Comparison of ENCODE assay signal across 22 cellular contexts in genomic region chr11:47571012-47571729, GRCh38. TPM values are rescaled to one million over a fixed set of nuclear protein-coding genes. Genes with fewer than 3 reads are reported as not detected.
DNase-seq lines count a peak whose midpoint lies in the region; ATAC-seq and TF ChIP-seq lines count a peak whose summit lies in the region.
"Had no signal": no experiment of that assay in that cellular context is flagged by ENCODE, and none has a peak within 500 bp of the region (broad histone marks: within the 10 kb centered on the region; RNA-seq: fewer than 3 reads in every experiment).

No MANE protein-coding gene starts in this region.

- H3K9me3 Mint-ChIP-seq in activated naive CD8-positive, alpha-beta T cell (ENCODE audit: low read depth): no peaks in the 10 kb centered on the region
- no peaks in the 10 kb centered on the region for H3K9me3 Mint-ChIP-seq in activated naive CD8-positive, alpha-beta T cell treated with anti-CD3 and anti-CD28 coated beads, Interleukin-2, amount 50 U/mL, for 24 hours
- no peaks in the 10 kb centered on the region for H3K9me3 Mint-ChIP-seq in memory B cell
- H3K9me3 Mint-ChIP-seq: activated B cell treated with CpG ODN at 0.5 μM for 24 hours, immature natural killer cell had no signal

- TF ChIP-seq CTCF in WERI-Rb-1 (IDR thresholded peaks at IDR 0.05; ENCODE audit: low read depth, low read length): no peak

- H3K9ac ChIP-seq in subcutaneous abdominal adipose tissue (ENCODE audit: low read length in 5 of 5): no peak overlapping the region
- no peak overlapping the region for H3K9ac ChIP-seq in Karpas-422 (ENCODE audit: low read length)
- H3K9ac ChIP-seq: KMS-11 had no signal

- H3K27ac Mint-ChIP-seq in activated naive CD8-positive, alpha-beta T cell: peak overlapping the region; percentile 46
- no peak overlapping the region for H3K27ac Mint-ChIP-seq in activated naive CD8-positive, alpha-beta T cell treated with anti-CD3 and anti-CD28 coated beads, Interleukin-2, amount 50 U/mL, for 24 hours
- peak overlapping the region; percentile 38 for H3K27ac Mint-ChIP-seq in memory B cell
- H3K27ac Mint-ChIP-seq: activated B cell treated with CpG ODN at 0.5 μM for 24 hours had no signal

- H3K27me3 Mint-ChIP-seq in activated naive CD8-positive, alpha-beta T cell: no peaks in the 10 kb centered on the region
- H3K27me3 Mint-ChIP-seq in activated naive CD8-positive, alpha-beta T cell treated with anti-CD3 and anti-CD28 coated beads, Interleukin-2, amount 50 U/mL, for 24 hours: no peaks in the 10 kb centered on the region
- no peaks in the 10 kb centered on the region for H3K27me3 Mint-ChIP-seq in memory B cell
- H3K27me3 Mint-ChIP-seq: activated B cell treated with CpG ODN at 0.5 μM for 24 hours had no signal

- DNase-seq in activated naive CD8-positive, alpha-beta T cell treated with anti-CD3 and anti-CD28 coated beads, Interleukin-2, amount 50 U/mL, for 24 hours: no peak
- peak; percentile 74 for DNase-seq in WERI-Rb-1
- DNase-seq in memory B cell (ENCODE audit: low spot score in 2 of 2): no peak
- no peak for DNase-seq in Karpas-422
- DNase-seq in NCI-H2107 (lab: John Stamatoyannopoulos, UW): no peak
- DNase-seq: ACHN, activated B cell treated with CpG ODN at 0.5 μM for 24 hours, DMS153, GDM1, immature natural killer cell, NCI-H187 treated with DMSO at 0.1 percent for 48 hours, NCI-H446, occipital lobe had no signal

- no peak for ATAC-seq in activated naive CD8-positive, alpha-beta T cell treated with anti-CD3 and anti-CD28 coated beads, Interleukin-2, amount 50 U/mL, for 24 hours
- ATAC-seq in memory B cell (ENCODE audit: low read depth): no peak
- ATAC-seq in HG02970 (IDR thresholded peaks at IDR 0.05; ENCODE audit: low FRiP score, unreplicated experiment): no peak

- H3K27me3 ChIP-seq in WERI-Rb-1 (ENCODE audit: insufficient read depth, low read depth, severe bottlenecking) (no peaks in the 10 kb centered on the region), subcutaneous abdominal adipose tissue (ENCODE audit: control insufficient read depth in 5 of 5, insufficient read depth in 4 of 5, low read length in 5 of 5) (no peaks in the 10 kb centered on the region), Karpas-422 (ENCODE audit: low read length) (no peaks in the 10 kb centered on the region)

- no peak overlapping the region for H3K4me3 Mint-ChIP-seq in activated naive CD8-positive, alpha-beta T cell
- H3K4me3 Mint-ChIP-seq in activated naive CD8-positive, alpha-beta T cell treated with anti-CD3 and anti-CD28 coated beads, Interleukin-2, amount 50 U/mL, for 24 hours: no peak overlapping the region
- no peak overlapping the region for H3K4me3 Mint-ChIP-seq in memory B cell
- H3K4me3 Mint-ChIP-seq: activated B cell treated with CpG ODN at 0.5 μM for 24 hours, immature natural killer cell had no signal

- H2AFZ ChIP-seq in Karpas-422 (ENCODE audit: low read length): no peak overlapping the region

- H3K79me2 ChIP-seq in Karpas-422 (ENCODE audit: low read length): peaks cover 72% of the 10 kb centered on the region

- H3K9me3 ChIP-seq in WERI-Rb-1 (ENCODE audit: severe bottlenecking) (no peaks in the 10 kb centered on the region), subcutaneous abdominal adipose tissue (ENCODE audit: control insufficient read depth in 5 of 5, low read length in 5 of 5) (no peaks in the 10 kb centered on the region), Karpas-422 (ENCODE audit: low read length) (no peaks in the 10 kb centered on the region)

- H3K27ac ChIP-seq in WERI-Rb-1: peak overlapping the region; percentile 66
- H3K27ac ChIP-seq in subcutaneous abdominal adipose tissue (ENCODE audit: low read depth, low read length): peak overlapping the region; percentile 52
- H3K27ac ChIP-seq in Karpas-422 (ENCODE audit: low read length): no peak overlapping the region
- H3K27ac ChIP-seq: C4-2B, KMS-11 had no signal

- peaks cover 3% of the 10 kb centered on the region for H3K36me3 Mint-ChIP-seq in activated naive CD8-positive, alpha-beta T cell
- H3K36me3 Mint-ChIP-seq in activated naive CD8-positive, alpha-beta T cell treated with anti-CD3 and anti-CD28 coated beads, Interleukin-2, amount 50 U/mL, for 24 hours (ENCODE audit: low read depth): peaks cover 41% of the 10 kb centered on the region
- H3K36me3 Mint-ChIP-seq in memory B cell: peaks cover 15% of the 10 kb centered on the region

- no peak overlapping the region for H3K4me2 ChIP-seq in Karpas-422 (ENCODE audit: low read depth, low read length, poor library complexity, severe bottlenecking)
- H3K4me2 ChIP-seq: KMS-11 had no signal

- peaks cover 60% of the 10 kb centered on the region for H3K36me3 ChIP-seq in WERI-Rb-1
- H3K36me3 ChIP-seq in subcutaneous abdominal adipose tissue (ENCODE audit: control insufficient read depth in 5 of 5, insufficient read depth in 5 of 5, low read length in 5 of 5): peaks cover 6 to 52% (median 36%) of the 10 kb centered on the region in 5 donors
- H3K36me3 ChIP-seq in Karpas-422 (ENCODE audit: insufficient read depth, low read length): peaks cover 49% of the 10 kb centered on the region

- no peak overlapping the region for H3K4me3 ChIP-seq in WERI-Rb-1 (ENCODE audit: low read depth, low read length)
- no peak overlapping the region for H3K4me3 ChIP-seq in subcutaneous abdominal adipose tissue (ENCODE audit: low read depth in 1 of 5, low read length in 5 of 5)
- H3K4me3 ChIP-seq in Karpas-422 (ENCODE audit: low read length): no peak overlapping the region

- no peaks in the 10 kb centered on the region for H4K20me1 ChIP-seq in Karpas-422 (ENCODE audit: insufficient read depth, low read depth, low read length)

- H3K4me1 Mint-ChIP-seq in activated naive CD8-positive, alpha-beta T cell (ENCODE audit: low read depth): peaks cover 17% of the 10 kb centered on the region
- H3K4me1 Mint-ChIP-seq in activated naive CD8-positive, alpha-beta T cell treated with anti-CD3 and anti-CD28 coated beads, Interleukin-2, amount 50 U/mL, for 24 hours: peaks cover 11% of the 10 kb centered on the region
- peaks cover 9% of the 10 kb centered on the region for H3K4me1 Mint-ChIP-seq in memory B cell

- H3K4me1 ChIP-seq in subcutaneous abdominal adipose tissue (ENCODE audit: control insufficient read depth in 5 of 5, insufficient read depth in 5 of 5, low read length in 5 of 5): peaks cover 4 to 43% (median 34%) of the 10 kb centered on the region in 5 donors
- H3K4me1 ChIP-seq in Karpas-422 (ENCODE audit: low read length): peaks cover 9% of the 10 kb centered on the region

- H3K9me2 ChIP-seq in Karpas-422 (replicated peaks; ENCODE audit: insufficient read depth, low read length): no peaks in the 10 kb centered on the region

RNA-seq across cellular contexts. Expression of gene PTPMT1, which starts 5.8 kb away (rescaled TPM):
- 174 and 253 TPM in 2 replicates for total RNA-seq in Karpas-422 (2014; rRNA removed; shearing (Covaris generic); ENCODE audit: low replicate concordance)

RNA-seq across cellular contexts. Expression of gene KBTBD4, which starts 7.6 kb away (rescaled TPM):
- 8.7 and 11.0 TPM in 2 replicates for total RNA-seq in Karpas-422 (2014; rRNA removed; shearing (Covaris generic); ENCODE audit: low replicate concordance)

RNA-seq across cellular contexts. Expression of gene NDUFS3, which starts 7.7 kb away (rescaled TPM):
- 41.2 and 104 TPM in 2 replicates for total RNA-seq in Karpas-422 (2014; rRNA removed; shearing (Covaris generic); ENCODE audit: low replicate concordance)

RNA-seq across cellular contexts. Expression of gene FAM180B, which starts 15.3 kb away (rescaled TPM):
- total RNA-seq in Karpas-422 (2014; rRNA removed; shearing (Covaris generic); ENCODE audit: low replicate concordance): not detected in 2 replicates
- total RNA-seq: dermis microvascular lymphatic vessel endothelial cell, H1, liver, renal cortical epithelial cell had no signal

RNA-seq across cellular contexts. Expression of gene CELF1, which starts 18.2 kb away (rescaled TPM):
- 130 and 148 TPM in 2 replicates for total RNA-seq in Karpas-422 (2014; rRNA removed; shearing (Covaris generic); ENCODE audit: low replicate concordance)
